Comparison of ENCODE assay signal across 8 cellular contexts in the genomic region with DNA sequence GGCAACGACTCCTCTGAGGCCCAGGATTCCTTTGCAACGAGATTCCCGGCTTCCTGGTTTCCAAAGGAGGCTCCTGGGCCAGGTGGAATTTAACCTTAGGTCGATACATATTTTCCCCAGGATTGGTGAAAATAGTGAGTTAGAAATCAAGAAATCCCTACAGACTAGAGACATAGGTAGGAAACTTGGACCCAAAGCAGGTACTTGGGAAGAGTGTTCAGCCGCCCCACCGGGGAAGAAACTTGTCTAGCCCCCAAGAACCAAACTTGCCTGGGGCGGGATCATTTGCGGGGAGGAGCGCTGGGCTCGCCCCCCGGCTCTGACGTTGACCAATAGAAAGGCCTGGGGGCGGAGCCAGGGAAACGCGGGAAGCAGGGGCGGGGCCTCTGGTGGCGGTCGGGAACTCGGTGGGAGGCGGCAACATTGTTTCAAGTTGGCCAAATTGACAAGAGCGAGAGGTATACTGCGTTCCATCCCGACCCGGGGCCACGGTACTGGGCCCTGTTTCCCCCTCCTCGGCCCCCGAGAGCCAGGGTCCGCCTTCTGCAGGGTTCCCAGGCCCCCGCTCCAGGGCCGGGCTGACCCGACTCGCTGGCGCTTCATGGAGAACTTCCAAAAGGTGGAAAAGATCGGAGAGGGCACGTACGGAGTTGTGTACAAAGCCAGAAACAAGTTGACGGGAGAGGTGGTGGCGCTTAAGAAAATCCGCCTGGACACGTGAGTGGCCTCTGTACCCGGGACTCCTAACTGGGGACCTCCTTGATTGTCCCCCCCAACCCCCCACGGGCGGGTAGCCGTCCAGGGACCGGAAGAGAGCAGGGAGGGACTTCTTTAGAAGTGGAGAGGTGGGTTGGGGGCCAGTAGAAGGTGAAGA. TPM values are rescaled to one million over a fixed set of nuclear protein-coding genes. Genes with fewer than 3 reads are reported as not detected.
DNase-seq lines count a peak whose midpoint lies in the region; ATAC-seq and TF ChIP-seq lines count a peak whose summit lies in the region.

A gene (plus strand): TSS at position 423 of the 874 bp plus-strand sequence. CDS start 179 bp downstream, at position 602.

- no peaks in the 10 kb centered on the region for H3K9me3 ChIP-seq in CD4-positive, alpha-beta T cell (ENCODE audit: control insufficient read depth, low read length)
- no peaks in the 10 kb centered on the region for H3K9me3 ChIP-seq in lower lobe of right lung

- intact Hi-C loops in CD4-positive, alpha-beta T cell (cut with DNase I, micrococcal nuclease) = no loop called here
- intact Hi-C loops in lower lobe of right lung (cut with DNase I) = no loop called here

- CTCF ChIA-PET in CD4-positive, alpha-beta T cell (lab: Charles Lee) = no interaction called here
- CTCF ChIA-PET in activated CD4-positive, alpha-beta memory T cell treated with anti-CD3 and anti-CD28 coated beads, Interleukin-2, amount 10 ng/mL, durations not matched to agents 7 days and 5 days (lab: Charles Lee) = interaction anchor here (0.6 to 1.5 kb wide), 3 partner anchors 11 to 223 kb away, joined by 3 to 5 read pairs (median 4); a partner anchor contains a TSS

- H3K4me3 ChIP-seq in lower lobe of right lung = peak within 1 kb of the TSS; percentile 86

- no peaks in the 10 kb centered on the region for H3K9me3 Mint-ChIP-seq in CD4-positive, alpha-beta T cell
- H3K9me3 Mint-ChIP-seq in activated CD4-positive, alpha-beta memory T cell treated with anti-CD3 and anti-CD28 coated beads, Interleukin-2, amount 10 ng/mL, durations not matched to agents 7 days and 5 days = no peaks in the 10 kb centered on the region

- POLR2A ChIA-PET in CD4-positive, alpha-beta T cell (lab: Charles Lee) = interaction anchor here (0.6 to 0.8 kb wide), 4 partner anchors 16 to 1495 kb away, joined by 3 to 5 read pairs (median 3); a partner anchor contains a TSS
- POLR2A ChIA-PET in activated CD4-positive, alpha-beta memory T cell treated with anti-CD3 and anti-CD28 coated beads, Interleukin-2, amount 10 ng/mL, durations not matched to agents 7 days and 5 days (lab: Charles Lee) = interaction anchor here (0.6 to 2.3 kb wide), 8 partner anchors 12 to 679 kb away, joined by 3 to 18 read pairs (median 4); a partner anchor contains a TSS

- H3K27ac Mint-ChIP-seq in CD4-positive, alpha-beta T cell = peak within 1 kb of the TSS; percentile 79
- H3K27ac Mint-ChIP-seq in activated CD4-positive, alpha-beta memory T cell treated with anti-CD3 and anti-CD28 coated beads, Interleukin-2, amount 10 ng/mL, durations not matched to agents 7 days and 5 days = peak within 1 kb of the TSS; percentile 78

- peaks cover 9% of the 10 kb centered on the region for H3K36me3 Mint-ChIP-seq in CD4-positive, alpha-beta T cell (ENCODE audit: low read depth)
- peaks cover 32% of the 10 kb centered on the region for H3K36me3 Mint-ChIP-seq in activated CD4-positive, alpha-beta memory T cell treated with anti-CD3 and anti-CD28 coated beads, Interleukin-2, amount 10 ng/mL, durations not matched to agents 7 days and 5 days (ENCODE audit: low read depth)

- no peak for TF ChIP-seq CTCF in CD4-positive, alpha-beta T cell (IDR thresholded peaks at IDR 0.05)
- no peak for TF ChIP-seq CTCF in lower lobe of right lung (IDR thresholded peaks at IDR 0.05)

- peaks cover 33% of the 10 kb centered on the region for H3K4me1 Mint-ChIP-seq in CD4-positive, alpha-beta T cell (ENCODE audit: low read depth)
- H3K4me1 Mint-ChIP-seq in activated CD4-positive, alpha-beta memory T cell treated with anti-CD3 and anti-CD28 coated beads, Interleukin-2, amount 10 ng/mL, durations not matched to agents 7 days and 5 days = peaks cover 43% of the 10 kb centered on the region

- peaks cover 21% of the 10 kb centered on the region for H3K4me1 ChIP-seq in lower lobe of right lung

- H3K27me3 Mint-ChIP-seq in CD4-positive, alpha-beta T cell = no peaks in the 10 kb centered on the region
- no peaks in the 10 kb centered on the region for H3K27me3 Mint-ChIP-seq in activated CD4-positive, alpha-beta memory T cell treated with anti-CD3 and anti-CD28 coated beads, Interleukin-2, amount 10 ng/mL, durations not matched to agents 7 days and 5 days

- DNase-seq in CD4-positive, alpha-beta T cell = peak; percentile 56 to 90 (median 80)
- DNase-seq in NCI-H82 treated with DMSO at 0.1 percent for 48 hours (lab: John Stamatoyannopoulos, UW; ENCODE audit: unreplicated experiment) (peak; percentile 80), ecto neural progenitor cell (ENCODE audit: low spot score) (peak; percentile 98), lower lobe of right lung (peak; percentile 92)
- peak; percentile 91 for DNase-seq in activated CD4-positive, alpha-beta memory T cell treated with anti-CD3 and anti-CD28 coated beads, Interleukin-2, amount 10 ng/mL, durations not matched to agents 7 days and 5 days
- DNase-seq in stimulated activated CD4-positive, alpha-beta T cell treated with anti-CD3 and anti-CD28 coated beads, TNF-alpha, amount 100 ng/mL, for 1 hour (ENCODE audit: low read depth in 3 of 3, low spot score in 1 of 3) = peak; percentile 67 to 88 (median 74)

- H3K4me3 Mint-ChIP-seq in CD4-positive, alpha-beta T cell = peak within 1 kb of the TSS; percentile 91
- peak within 1 kb of the TSS; percentile 94 for H3K4me3 Mint-ChIP-seq in activated CD4-positive, alpha-beta memory T cell treated with anti-CD3 and anti-CD28 coated beads, Interleukin-2, amount 10 ng/mL, durations not matched to agents 7 days and 5 days

- no peaks in the 10 kb centered on the region for H3K36me3 ChIP-seq in lower lobe of right lung

- H3K27ac ChIP-seq in CD4-positive, alpha-beta T cell (ENCODE audit: low read depth, low read length) = no peak within 1 kb of the TSS
- peak within 1 kb of the TSS; percentile 86 for H3K27ac ChIP-seq in lower lobe of right lung

- peak; percentile 98 for ATAC-seq in CD4-positive, alpha-beta T cell (ENCODE audit: poor library complexity)
- peak; percentile 93 for ATAC-seq in GM19395 (IDR thresholded peaks at IDR 0.05; ENCODE audit: unreplicated experiment)
- ATAC-seq in HG03558 (IDR thresholded peaks at IDR 0.05; ENCODE audit: extremely low read depth, unreplicated experiment) = peak; percentile 93
- ATAC-seq in lower lobe of right lung = peak; percentile 96 to 98

- H3K27me3 ChIP-seq in CD4-positive, alpha-beta T cell (ENCODE audit: control insufficient read depth, insufficient read depth, low read length) = no peaks in the 10 kb centered on the region
- H3K27me3 ChIP-seq in lower lobe of right lung (ENCODE audit: low read depth) = no peaks in the 10 kb centered on the region

RNA-seq across cellular contexts. Expression of the gene that starts here (rescaled TPM):
- total RNA-seq in CD4-positive, alpha-beta T cell = 10 to 100 TPM; 15.8 to 16.0 TPM
- total RNA-seq in activated CD4-positive, alpha-beta memory T cell treated with anti-CD3 and anti-CD28 coated beads, Interleukin-2, amount 10 ng/mL, durations not matched to agents 7 days and 5 days = 10 to 100 TPM; 88.9 to 98.9 TPM
- 22.2 TPM for total RNA-seq in lower lobe of right lung
